Comparison of ENCODE assay signal across 1 cellular context in genomic region chr13:43544011-43544410, GRCh38.
TF ChIP-seq lines count a peak whose summit lies in the region.

No MANE protein-coding gene starts in this region.

TF ChIP-seq in SK-N-SH, 30 proteins besides CTCF, POLR2A, EP300 and RAD21:
- TF ChIP-seq TAF1 (IDR thresholded peaks at IDR 0.05; ENCODE audit: borderline replicate concordance, low read depth, low read length) (no peak), NFIC (IDR thresholded peaks at IDR 0.05; ENCODE audit: borderline replicate concordance) (0 out of 2 replicates have a peak, but pooled peaks have one; percentile 9)
